Comparison of ENCODE assay signal across 1 cellular context in genomic region chr6:157974967-157975366, GRCh38.
TF ChIP-seq lines count a peak whose summit lies in the region.

No MANE protein-coding gene starts in this region.

TF ChIP-seq in HepG2, 621 proteins besides CTCF, POLR2A, EP300 and RAD21 (continued from another document and continues in another):
- TF ChIP-seq, protein P1, sequence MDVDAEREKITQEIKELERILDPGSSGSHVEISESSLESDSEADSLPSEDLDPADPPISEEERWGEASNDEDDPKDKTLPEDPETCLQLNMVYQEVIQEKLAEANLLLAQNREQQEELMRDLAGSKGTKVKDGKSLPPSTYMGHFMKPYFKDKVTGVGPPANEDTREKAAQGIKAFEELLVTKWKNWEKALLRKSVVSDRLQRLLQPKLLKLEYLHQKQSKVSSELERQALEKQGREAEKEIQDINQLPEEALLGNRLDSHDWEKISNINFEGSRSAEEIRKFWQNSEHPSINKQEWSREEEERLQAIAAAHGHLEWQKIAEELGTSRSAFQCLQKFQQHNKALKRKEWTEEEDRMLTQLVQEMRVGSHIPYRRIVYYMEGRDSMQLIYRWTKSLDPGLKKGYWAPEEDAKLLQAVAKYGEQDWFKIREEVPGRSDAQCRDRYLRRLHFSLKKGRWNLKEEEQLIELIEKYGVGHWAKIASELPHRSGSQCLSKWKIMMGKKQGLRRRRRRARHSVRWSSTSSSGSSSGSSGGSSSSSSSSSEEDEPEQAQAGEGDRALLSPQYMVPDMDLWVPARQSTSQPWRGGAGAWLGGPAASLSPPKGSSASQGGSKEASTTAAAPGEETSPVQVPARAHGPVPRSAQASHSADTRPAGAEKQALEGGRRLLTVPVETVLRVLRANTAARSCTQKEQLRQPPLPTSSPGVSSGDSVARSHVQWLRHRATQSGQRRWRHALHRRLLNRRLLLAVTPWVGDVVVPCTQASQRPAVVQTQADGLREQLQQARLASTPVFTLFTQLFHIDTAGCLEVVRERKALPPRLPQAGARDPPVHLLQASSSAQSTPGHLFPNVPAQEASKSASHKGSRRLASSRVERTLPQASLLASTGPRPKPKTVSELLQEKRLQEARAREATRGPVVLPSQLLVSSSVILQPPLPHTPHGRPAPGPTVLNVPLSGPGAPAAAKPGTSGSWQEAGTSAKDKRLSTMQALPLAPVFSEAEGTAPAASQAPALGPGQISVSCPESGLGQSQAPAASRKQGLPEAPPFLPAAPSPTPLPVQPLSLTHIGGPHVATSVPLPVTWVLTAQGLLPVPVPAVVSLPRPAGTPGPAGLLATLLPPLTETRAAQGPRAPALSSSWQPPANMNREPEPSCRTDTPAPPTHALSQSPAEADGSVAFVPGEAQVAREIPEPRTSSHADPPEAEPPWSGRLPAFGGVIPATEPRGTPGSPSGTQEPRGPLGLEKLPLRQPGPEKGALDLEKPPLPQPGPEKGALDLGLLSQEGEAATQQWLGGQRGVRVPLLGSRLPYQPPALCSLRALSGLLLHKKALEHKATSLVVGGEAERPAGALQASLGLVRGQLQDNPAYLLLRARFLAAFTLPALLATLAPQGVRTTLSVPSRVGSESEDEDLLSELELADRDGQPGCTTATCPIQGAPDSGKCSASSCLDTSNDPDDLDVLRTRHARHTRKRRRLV (CRISPR knock-in tag; IDR thresholded peaks at IDR 0.05): no peak
- TF ChIP-seq JUND (CRISPR knock-in tag; IDR thresholded peaks at IDR 0.05) (no peak), NFIB (CRISPR knock-in tag; IDR thresholded peaks at IDR 0.05; ENCODE audit: borderline replicate concordance) (no peak), ZNF891 (CRISPR knock-in tag; IDR thresholded peaks at IDR 0.05) (no peak), USF2 (IDR thresholded peaks at IDR 0.05; ENCODE audit: low read depth, low read length) (no peak), USF2 (CRISPR knock-in tag; IDR thresholded peaks at IDR 0.05; ENCODE audit: borderline replicate concordance) (no peak), HHEX (CRISPR knock-in tag; IDR thresholded peaks at IDR 0.05) (no peak), ZNF18 (CRISPR knock-in tag; IDR thresholded peaks at IDR 0.05; ENCODE audit: insufficient replicate concordance) (no peak), IKZF4 (CRISPR knock-in tag; IDR thresholded peaks at IDR 0.05; ENCODE audit: borderline replicate concordance, low read depth, not compliant biosample characterization) (no peak), ZNF552 (CRISPR knock-in tag; IDR thresholded peaks at IDR 0.05; ENCODE audit: borderline replicate concordance) (no peak), CHCHD3 (CRISPR knock-in tag; IDR thresholded peaks at IDR 0.05) (no peak), SOX13 (IDR thresholded peaks at IDR 0.05) (peak; percentile 95), SOX13 (CRISPR knock-in tag; conservative IDR thresholded peaks at IDR 0.05 in 1 of 2, IDR thresholded peaks at IDR 0.05 in 1 of 2) (peak in 1 of 2 experiments; percentile 98; a peak in 2 of 4 replicates), MBNL3 (CRISPR knock-in tag; conservative IDR thresholded peaks at IDR 0.05) (no peak), SMAD3 (CRISPR knock-in tag; IDR thresholded peaks at IDR 0.05) (0 out of 2 replicates have a peak, but pooled peaks have one; percentile 18), MED8 (CRISPR knock-in tag; IDR thresholded peaks at IDR 0.05; ENCODE audit: insufficient replicate concordance) (no peak), ZNF205 (CRISPR knock-in tag; IDR thresholded peaks at IDR 0.05) (0 out of 2 replicates have a peak, but pooled peaks have one; percentile 36), ZNF629 (CRISPR knock-in tag; conservative IDR thresholded peaks at IDR 0.05) (no peak), GATAD2A (CRISPR knock-in tag; IDR thresholded peaks at IDR 0.05) (peak; percentile 74), ZEB1 (IDR thresholded peaks at IDR 0.05; ENCODE audit: insufficient replicate concordance, low read depth) (peak; percentile 32), PRPF4 (IDR thresholded peaks at IDR 0.05; ENCODE audit: low read depth, low read length, poor library complexity, severe bottlenecking) (no peak), TRIM24 (CRISPR knock-in tag; IDR thresholded peaks at IDR 0.05) (no peak), TSC22D2 (CRISPR knock-in tag; IDR thresholded peaks at IDR 0.05; ENCODE audit: borderline replicate concordance) (no peak), SIX4 (CRISPR knock-in tag; IDR thresholded peaks at IDR 0.05) (no peak), ZC3H13 (CRISPR knock-in tag; IDR thresholded peaks at IDR 0.05) (no peak), HNF4A (CRISPR knock-in tag; IDR thresholded peaks at IDR 0.05) (no peak), RCOR2 (CRISPR knock-in tag; IDR thresholded peaks at IDR 0.05) (0 out of 2 replicates have a peak, but pooled peaks have one; percentile 39), ZNF704 (CRISPR knock-in tag; IDR thresholded peaks at IDR 0.05; ENCODE audit: borderline replicate concordance) (no peak), ZNF343 (CRISPR knock-in tag; IDR thresholded peaks at IDR 0.05) (no peak), ZNF75D (CRISPR knock-in tag; IDR thresholded peaks at IDR 0.05; ENCODE audit: borderline replicate concordance) (no peak), CENPBD1 (CRISPR knock-in tag; IDR thresholded peaks at IDR 0.05; ENCODE audit: borderline replicate concordance, low read depth) (no peak), SMARCC2 (IDR thresholded peaks at IDR 0.05) (no peak)
- TF ChIP-seq, protein P2, sequence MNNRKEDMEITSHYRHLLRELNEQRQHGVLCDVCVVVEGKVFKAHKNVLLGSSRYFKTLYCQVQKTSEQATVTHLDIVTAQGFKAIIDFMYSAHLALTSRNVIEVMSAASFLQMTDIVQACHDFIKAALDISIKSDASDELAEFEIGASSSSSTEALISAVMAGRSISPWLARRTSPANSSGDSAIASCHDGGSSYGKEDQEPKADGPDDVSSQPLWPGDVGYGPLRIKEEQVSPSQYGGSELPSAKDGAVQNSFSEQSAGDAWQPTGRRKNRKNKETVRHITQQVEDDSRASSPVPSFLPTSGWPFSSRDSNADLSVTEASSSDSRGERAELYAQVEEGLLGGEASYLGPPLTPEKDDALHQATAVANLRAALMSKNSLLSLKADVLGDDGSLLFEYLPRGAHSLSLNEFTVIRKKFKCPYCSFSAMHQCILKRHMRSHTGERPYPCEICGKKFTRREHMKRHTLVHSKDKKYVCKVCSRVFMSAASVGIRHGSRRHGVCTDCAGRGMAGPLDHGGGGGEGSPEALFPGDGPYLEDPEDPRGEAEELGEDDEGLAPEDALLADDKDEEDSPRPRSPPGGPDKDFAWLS (CRISPR knock-in tag; IDR thresholded peaks at IDR 0.05; ENCODE audit: borderline replicate concordance): 0 out of 2 replicates have a peak, but pooled peaks have one; percentile 27
- TF ChIP-seq, protein P3, sequence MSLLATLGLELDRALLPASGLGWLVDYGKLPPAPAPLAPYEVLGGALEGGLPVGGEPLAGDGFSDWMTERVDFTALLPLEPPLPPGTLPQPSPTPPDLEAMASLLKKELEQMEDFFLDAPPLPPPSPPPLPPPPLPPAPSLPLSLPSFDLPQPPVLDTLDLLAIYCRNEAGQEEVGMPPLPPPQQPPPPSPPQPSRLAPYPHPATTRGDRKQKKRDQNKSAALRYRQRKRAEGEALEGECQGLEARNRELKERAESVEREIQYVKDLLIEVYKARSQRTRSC (CRISPR knock-in tag; IDR thresholded peaks at IDR 0.05; ENCODE audit: low read depth): no peak
- TF ChIP-seq, protein P4, sequence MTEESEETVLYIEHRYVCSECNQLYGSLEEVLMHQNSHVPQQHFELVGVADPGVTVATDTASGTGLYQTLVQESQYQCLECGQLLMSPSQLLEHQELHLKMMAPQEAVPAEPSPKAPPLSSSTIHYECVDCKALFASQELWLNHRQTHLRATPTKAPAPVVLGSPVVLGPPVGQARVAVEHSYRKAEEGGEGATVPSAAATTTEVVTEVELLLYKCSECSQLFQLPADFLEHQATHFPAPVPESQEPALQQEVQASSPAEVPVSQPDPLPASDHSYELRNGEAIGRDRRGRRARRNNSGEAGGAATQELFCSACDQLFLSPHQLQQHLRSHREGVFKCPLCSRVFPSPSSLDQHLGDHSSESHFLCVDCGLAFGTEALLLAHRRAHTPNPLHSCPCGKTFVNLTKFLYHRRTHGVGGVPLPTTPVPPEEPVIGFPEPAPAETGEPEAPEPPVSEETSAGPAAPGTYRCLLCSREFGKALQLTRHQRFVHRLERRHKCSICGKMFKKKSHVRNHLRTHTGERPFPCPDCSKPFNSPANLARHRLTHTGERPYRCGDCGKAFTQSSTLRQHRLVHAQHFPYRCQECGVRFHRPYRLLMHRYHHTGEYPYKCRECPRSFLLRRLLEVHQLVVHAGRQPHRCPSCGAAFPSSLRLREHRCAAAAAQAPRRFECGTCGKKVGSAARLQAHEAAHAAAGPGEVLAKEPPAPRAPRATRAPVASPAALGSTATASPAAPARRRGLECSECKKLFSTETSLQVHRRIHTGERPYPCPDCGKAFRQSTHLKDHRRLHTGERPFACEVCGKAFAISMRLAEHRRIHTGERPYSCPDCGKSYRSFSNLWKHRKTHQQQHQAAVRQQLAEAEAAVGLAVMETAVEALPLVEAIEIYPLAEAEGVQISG (CRISPR knock-in tag; IDR thresholded peaks at IDR 0.05): no peak
- TF ChIP-seq, protein P5, sequence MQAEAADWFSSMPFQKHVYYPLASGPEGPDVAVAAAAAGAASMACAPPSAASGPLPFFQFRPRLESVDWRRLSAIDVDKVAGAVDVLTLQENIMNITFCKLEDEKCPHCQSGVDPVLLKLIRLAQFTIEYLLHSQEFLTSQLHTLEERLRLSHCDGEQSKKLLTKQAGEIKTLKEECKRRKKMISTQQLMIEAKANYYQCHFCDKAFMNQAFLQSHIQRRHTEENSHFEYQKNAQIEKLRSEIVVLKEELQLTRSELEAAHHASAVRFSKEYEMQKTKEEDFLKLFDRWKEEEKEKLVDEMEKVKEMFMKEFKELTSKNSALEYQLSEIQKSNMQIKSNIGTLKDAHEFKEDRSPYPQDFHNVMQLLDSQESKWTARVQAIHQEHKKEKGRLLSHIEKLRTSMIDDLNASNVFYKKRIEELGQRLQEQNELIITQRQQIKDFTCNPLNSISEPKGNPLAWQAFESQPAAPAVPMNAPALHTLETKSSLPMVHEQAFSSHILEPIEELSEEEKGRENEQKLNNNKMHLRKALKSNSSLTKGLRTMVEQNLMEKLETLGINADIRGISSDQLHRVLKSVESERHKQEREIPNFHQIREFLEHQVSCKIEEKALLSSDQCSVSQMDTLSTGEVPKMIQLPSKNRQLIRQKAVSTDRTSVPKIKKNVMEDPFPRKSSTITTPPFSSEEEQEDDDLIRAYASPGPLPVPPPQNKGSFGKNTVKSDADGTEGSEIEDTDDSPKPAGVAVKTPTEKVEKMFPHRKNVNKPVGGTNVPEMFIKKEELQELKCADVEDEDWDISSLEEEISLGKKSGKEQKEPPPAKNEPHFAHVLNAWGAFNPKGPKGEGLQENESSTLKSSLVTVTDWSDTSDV (CRISPR knock-in tag; IDR thresholded peaks at IDR 0.05): no peak
- TF ChIP-seq, protein P6, sequence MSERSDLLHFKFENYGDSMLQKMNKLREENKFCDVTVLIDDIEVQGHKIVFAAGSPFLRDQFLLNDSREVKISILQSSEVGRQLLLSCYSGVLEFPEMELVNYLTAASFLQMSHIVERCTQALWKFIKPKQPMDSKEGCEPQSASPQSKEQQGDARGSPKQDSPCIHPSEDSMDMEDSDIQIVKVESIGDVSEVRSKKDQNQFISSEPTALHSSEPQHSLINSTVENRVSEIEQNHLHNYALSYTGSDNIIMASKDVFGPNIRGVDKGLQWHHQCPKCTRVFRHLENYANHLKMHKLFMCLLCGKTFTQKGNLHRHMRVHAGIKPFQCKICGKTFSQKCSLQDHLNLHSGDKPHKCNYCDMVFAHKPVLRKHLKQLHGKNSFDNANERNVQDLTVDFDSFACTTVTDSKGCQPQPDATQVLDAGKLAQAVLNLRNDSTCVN (CRISPR knock-in tag; IDR thresholded peaks at IDR 0.05; ENCODE audit: borderline replicate concordance): no peak
- TF ChIP-seq, protein P7, sequence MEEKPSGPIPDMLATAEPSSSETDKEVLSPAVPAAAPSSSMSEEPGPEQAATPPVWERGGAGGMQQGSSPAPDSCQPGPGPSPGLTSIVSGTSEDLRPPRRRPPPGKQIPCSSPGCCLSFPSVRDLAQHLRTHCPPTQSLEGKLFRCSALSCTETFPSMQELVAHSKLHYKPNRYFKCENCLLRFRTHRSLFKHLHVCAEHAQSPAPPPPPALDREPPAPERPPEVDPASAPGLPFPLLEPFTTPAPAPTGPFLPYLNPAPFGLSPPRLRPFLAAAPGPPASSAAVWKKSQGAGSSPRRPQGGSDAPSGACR (CRISPR knock-in tag; IDR thresholded peaks at IDR 0.05): no peak
